Comparison of ENCODE assay signal across 1 cellular context in genomic region chr9:4620881-4621555, GRCh38.
TF ChIP-seq lines count a peak whose summit lies in the region.

No MANE protein-coding gene starts in this region.

TF ChIP-seq in H1, 55 proteins besides CTCF, POLR2A, EP300 and RAD21:
- TF ChIP-seq MAX (IDR thresholded peaks at IDR 0.05) (0 out of 2 replicates have a peak, but pooled peaks have one; percentile 7), TAF7 (optimal IDR thresholded peaks at IDR 0.05; ENCODE audit: borderline replicate concordance, low read depth, low read length) (no peak), TEAD4 (IDR thresholded peaks at IDR 0.05; ENCODE audit: low read depth, low read length) (peak; percentile 36; the same call in 1 of the 2 replicates), YY1 (IDR thresholded peaks at IDR 0.05; ENCODE audit: low read depth, low read length) (no peak), BCL11A (IDR thresholded peaks at IDR 0.05; ENCODE audit: low read depth in 2 of 2, low read length in 2 of 2) (no peak), TAF1 (IDR thresholded peaks at IDR 0.05; ENCODE audit: low read depth, low read length) (no peak), JUND (IDR thresholded peaks at IDR 0.05; ENCODE audit: low read length) (peak; percentile 72), FOSL1 (IDR thresholded peaks at IDR 0.05; ENCODE audit: insufficient read depth, low read depth, low read length) (no peak)
